ENCODE assay signal across 28 cellular contexts in the genomic region with DNA sequence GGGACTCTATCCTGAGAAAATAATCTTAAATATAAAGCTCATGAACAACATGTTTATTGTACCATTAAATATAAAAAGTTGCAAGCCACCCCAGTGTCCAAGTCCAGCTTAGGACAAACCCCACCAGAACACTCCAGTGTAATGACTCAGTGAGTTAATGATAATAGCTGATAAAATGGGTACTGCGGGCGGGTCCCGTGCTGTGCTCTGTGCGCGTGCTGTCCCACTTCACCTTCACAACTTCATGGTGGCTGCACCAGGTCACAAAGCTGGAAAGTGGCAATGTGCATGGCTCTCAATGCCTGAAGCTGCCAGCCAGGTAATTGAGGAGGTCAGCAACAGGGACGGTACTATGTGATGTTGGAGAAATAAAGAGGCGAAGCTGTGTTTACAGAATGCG.
"Had no signal": no experiment of that assay in that cellular context is flagged by ENCODE, and none has a peak within 500 bp of the region (broad histone marks: within the 10 kb centered on the region; RNA-seq: fewer than 3 reads in every experiment).

No MANE protein-coding gene starts in this region.

- H3K4me3 Mint-ChIP-seq: activated CD4-positive, alpha-beta T cell treated with anti-CD3 and anti-CD28 coated beads, Interleukin-2, amount 10 ng/mL, durations not matched to agents 7 days and 5 days; activated CD8-positive, alpha-beta memory T cell treated with anti-CD3 and anti-CD28 coated beads, Interleukin-2, amount 10 ng/mL, durations not matched to agents 7 days and 5 days; activated CD8-positive, alpha-beta T cell treated with anti-CD3 and anti-CD28 coated beads for 36 hours; activated naive CD4-positive, alpha-beta T cell treated with anti-CD3 and anti-CD28 coated beads, Interleukin-2, amount 50 U/mL, for 24 hours; activated T-helper 1 cell treated with anti-CD3 and anti-CD28 coated beads, Interleukin-12 subunit alpha, Interleukin-12 subunit beta, Interleukin-2, Interleukin-4 antibody, amounts not matched to agents 30 ng/mL and 10 ng/mL and 1 ng/mL, durations not matched to agents 14 hours and 24 hours and 36 hours; dendritic cell treated with granulocyte-macrophage colony-stimulating factor and Interleukin-4, amounts not matched to agents 40 ng/mL and 50 ng/mL, for 4 days; mesothelial cell of epicardium; neural crest cell; stimulated activated naive CD8-positive, alpha-beta T cell treated with anti-CD3 and anti-CD28 coated beads, Interleukin-15, Interleukin-2, amounts not matched to agents 100 ng/mL and 50 ng/mL, for 24 hours had no signal

- H3K36me3 ChIP-seq: adrenal gland, brain microvascular endothelial cell had no signal

- H3K27me3 Mint-ChIP-seq: activated CD4-positive, alpha-beta T cell treated with anti-CD3 and anti-CD28 coated beads, Interleukin-2, amount 10 ng/mL, durations not matched to agents 7 days and 5 days; activated CD8-positive, alpha-beta memory T cell treated with anti-CD3 and anti-CD28 coated beads, Interleukin-2, amount 10 ng/mL, durations not matched to agents 7 days and 5 days; activated CD8-positive, alpha-beta T cell treated with anti-CD3 and anti-CD28 coated beads for 36 hours; activated naive CD4-positive, alpha-beta T cell treated with anti-CD3 and anti-CD28 coated beads, Interleukin-2, amount 50 U/mL, for 24 hours; dendritic cell treated with granulocyte-macrophage colony-stimulating factor and Interleukin-4, amounts not matched to agents 40 ng/mL and 50 ng/mL, for 4 days; stimulated activated naive CD8-positive, alpha-beta T cell treated with anti-CD3 and anti-CD28 coated beads, Interleukin-15, Interleukin-2, amounts not matched to agents 100 ng/mL and 50 ng/mL, for 24 hours had no signal

- H3K9me3 ChIP-seq: adrenal gland, ascending aorta, spleen, tibial artery had no signal

- H3K27ac ChIP-seq: ascending aorta, brain microvascular endothelial cell, foreskin keratinocyte, spleen, tibial artery, VCaP had no signal

- H3K27ac Mint-ChIP-seq: activated CD4-positive, alpha-beta T cell treated with anti-CD3 and anti-CD28 coated beads, Interleukin-2, amount 10 ng/mL, durations not matched to agents 7 days and 5 days; activated CD8-positive, alpha-beta memory T cell treated with anti-CD3 and anti-CD28 coated beads, Interleukin-2, amount 10 ng/mL, durations not matched to agents 7 days and 5 days; activated CD8-positive, alpha-beta T cell treated with anti-CD3 and anti-CD28 coated beads for 36 hours; activated naive CD4-positive, alpha-beta T cell treated with anti-CD3 and anti-CD28 coated beads, Interleukin-2, amount 50 U/mL, for 24 hours; activated T-helper 1 cell treated with anti-CD3 and anti-CD28 coated beads, Interleukin-12 subunit alpha, Interleukin-12 subunit beta, Interleukin-2, Interleukin-4 antibody, amounts not matched to agents 30 ng/mL and 10 ng/mL and 1 ng/mL, durations not matched to agents 14 hours and 24 hours and 36 hours; dendritic cell treated with granulocyte-macrophage colony-stimulating factor and Interleukin-4, amounts not matched to agents 40 ng/mL and 50 ng/mL, for 4 days; mesothelial cell of epicardium; stimulated activated naive CD8-positive, alpha-beta T cell treated with anti-CD3 and anti-CD28 coated beads, Interleukin-15, Interleukin-2, amounts not matched to agents 100 ng/mL and 50 ng/mL, for 24 hours had no signal

- H3K27me3 ChIP-seq: adrenal gland, ascending aorta, brain microvascular endothelial cell, foreskin keratinocyte, spleen, tibial artery had no signal

- H3K9me3 Mint-ChIP-seq: activated CD8-positive, alpha-beta T cell treated with anti-CD3 and anti-CD28 coated beads for 36 hours; activated naive CD4-positive, alpha-beta T cell treated with anti-CD3 and anti-CD28 coated beads, Interleukin-2, amount 50 U/mL, for 24 hours; activated T-helper 1 cell treated with anti-CD3 and anti-CD28 coated beads, Interleukin-12 subunit alpha, Interleukin-12 subunit beta, Interleukin-2, Interleukin-4 antibody, amounts not matched to agents 30 ng/mL and 10 ng/mL and 1 ng/mL, durations not matched to agents 14 hours and 24 hours and 36 hours; dendritic cell treated with granulocyte-macrophage colony-stimulating factor and Interleukin-4, amounts not matched to agents 40 ng/mL and 50 ng/mL, for 4 days; neural crest cell; stimulated activated naive CD8-positive, alpha-beta T cell treated with anti-CD3 and anti-CD28 coated beads, Interleukin-15, Interleukin-2, amounts not matched to agents 100 ng/mL and 50 ng/mL, for 24 hours had no signal

- FAIRE-seq: endometrium, kidney had no signal

- ATAC-seq: activated CD8-positive, alpha-beta memory T cell treated with anti-CD3 and anti-CD28 coated beads, Interleukin-2, amount 10 ng/mL, durations not matched to agents 7 days and 5 days; activated CD8-positive, alpha-beta T cell treated with anti-CD3 and anti-CD28 coated beads for 36 hours; foreskin keratinocyte; left lobe of liver; sciatic nerve had no signal

- H3K4me3 ChIP-seq: adrenal gland, ascending aorta, lung, spleen, tibial artery had no signal

- DNase-seq: activated CD4-positive, alpha-beta T cell treated with anti-CD3 and anti-CD28 coated beads, Interleukin-2, amount 10 ng/mL, durations not matched to agents 7 days and 5 days; activated CD4-positive, CD25-positive, alpha-beta regulatory T cell treated with anti-CD3 and anti-CD28 coated beads, Interleukin-2, amount 50 U/mL, for 72 hours; activated CD8-positive, alpha-beta memory T cell treated with anti-CD3 and anti-CD28 coated beads, Interleukin-2, amount 10 ng/mL, durations not matched to agents 7 days and 5 days; activated CD8-positive, alpha-beta T cell treated with anti-CD3 and anti-CD28 coated beads for 36 hours; activated gamma-delta T cell treated with Interleukin-2 at 50 U/mL for 16 hours; adrenal gland; brain microvascular endothelial cell; caudate nucleus; effector CD4-positive, alpha-beta T cell; foreskin keratinocyte; kidney; posterior cingulate gyrus; spleen; stimulated activated CD4-positive, alpha-beta T cell treated with anti-CD3 and anti-CD28 coated beads, Interleukin-4, amount 100 ng/mL, for 1 hour; substantia nigra; tibial artery had no signal
